ENCODE assay signal across 17 cellular contexts in the genomic region with DNA sequence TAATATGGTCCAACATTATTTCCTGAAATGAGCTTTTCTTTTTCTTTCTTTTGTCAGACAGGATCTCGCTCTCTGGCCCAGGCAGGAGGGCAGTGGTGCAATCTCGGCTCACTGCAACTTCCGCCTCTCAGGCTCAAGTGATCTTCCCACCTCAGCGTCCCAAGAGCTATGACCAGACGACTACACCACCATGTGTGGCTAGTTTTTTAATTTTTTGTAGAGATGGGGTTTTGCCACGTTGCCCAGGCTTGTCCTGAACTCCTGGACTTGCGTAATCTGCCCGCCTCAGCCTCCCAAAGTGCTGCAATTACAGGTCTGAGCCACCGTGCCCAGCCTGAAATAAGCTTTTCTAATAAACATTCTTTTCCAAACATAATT. TPM values are rescaled to one million over a fixed set of nuclear protein-coding genes. Genes with fewer than 3 reads are reported as not detected.
A peak's percentile ranks its signal among the peaks of the same experiment; 100 is the strongest.
DNase-seq lines count a peak whose midpoint lies in the region; ATAC-seq and TF ChIP-seq lines count a peak whose summit lies in the region.
"Had no signal": no experiment of that assay in that cellular context is flagged by ENCODE, and none has a peak within 500 bp of the region (broad histone marks: within the 10 kb centered on the region; RNA-seq: fewer than 3 reads in every experiment).

No MANE protein-coding gene starts in this region.

- H3K4me1 ChIP-seq in endodermal cell (ENCODE audit: control insufficient read depth, insufficient read depth, low read length) (no peaks in the 10 kb centered on the region), osteoblast (ENCODE audit: insufficient read depth, low read length) (peaks cover 26% of the 10 kb centered on the region)

- no peaks in the 10 kb centered on the region for H3K9me3 ChIP-seq in endodermal cell (ENCODE audit: control insufficient read depth, low read length)
- no peaks in the 10 kb centered on the region for H3K9me3 ChIP-seq in osteoblast (ENCODE audit: low read depth, low read length)
- H3K9me3 ChIP-seq: heart right ventricle, upper lobe of left lung had no signal

- 91 to 92% methylated on average over 6 to 9 of the region's 9 CpGs for WGBS in endodermal cell (ENCODE audit: insufficient coverage in 1 of 2, insufficient read length in 1 of 2), 2 experiments

- H3K36me3 ChIP-seq in endodermal cell (ENCODE audit: control insufficient read depth, insufficient read depth, low read length) = peaks cover 51% of the 10 kb centered on the region
- H3K36me3 ChIP-seq in osteoblast (ENCODE audit: insufficient read depth, low read length) = peaks cover 21% of the 10 kb centered on the region

- no peak for ATAC-seq in GM18517 (IDR thresholded peaks at IDR 0.05; ENCODE audit: unreplicated experiment)
- no peak for ATAC-seq in HG03196 (IDR thresholded peaks at IDR 0.05; ENCODE audit: unreplicated experiment)
- ATAC-seq: left colon had no signal

- TF ChIP-seq CTCF in NB4 (IDR thresholded peaks at IDR 0.05; ENCODE audit: low read depth, low read length) (no peak), endodermal cell (conservative IDR thresholded peaks at IDR 0.05) (peak; percentile 29), osteoblast (IDR thresholded peaks at IDR 0.05; ENCODE audit: extremely low read depth, low read depth, low read length) (no peak)

- no peak for TF ChIP-seq POLR2A in NB4 (IDR thresholded peaks at IDR 0.05; ENCODE audit: extremely low read depth, insufficient read length)

- peaks cover 7% of the 10 kb centered on the region for H3K79me2 ChIP-seq in osteoblast (ENCODE audit: insufficient read depth, low read length)

- H3K9ac ChIP-seq in endodermal cell (ENCODE audit: extremely low read depth, low read length, poor library complexity, severe bottlenecking) = no peak overlapping the region

- H3K36me3 Mint-ChIP-seq in endodermal cell (ENCODE audit: low read depth) = peaks cover 59% of the 10 kb centered on the region

- H3K4me2 ChIP-seq in osteoblast (ENCODE audit: insufficient read depth, low read length) = peak overlapping the region; percentile 26

- H3K9me3 Mint-ChIP-seq in endodermal cell = no peaks in the 10 kb centered on the region
- H3K9me3 Mint-ChIP-seq: activated naive CD4-positive, alpha-beta T cell treated with anti-CD3 and anti-CD28 coated beads for 36 hours; CD4-positive, alpha-beta T cell had no signal

- H3K4me3 ChIP-seq in NB4 (ENCODE audit: low read depth, low read length) (no peak overlapping the region), endodermal cell (ENCODE audit: low read length) (no peak overlapping the region), osteoblast (ENCODE audit: insufficient read depth, low read length) (no peak overlapping the region)
- H3K4me3 ChIP-seq: heart right ventricle, upper lobe of left lung had no signal

- no peaks in the 10 kb centered on the region for H4K20me1 ChIP-seq in osteoblast (ENCODE audit: insufficient read depth, low read length)

- H2AFZ ChIP-seq in osteoblast (ENCODE audit: low read length) = no peak overlapping the region

- H3K27me3 Mint-ChIP-seq in endodermal cell (ENCODE audit: insufficient read depth) = no peaks in the 10 kb centered on the region
- H3K27me3 Mint-ChIP-seq: CD4-positive, alpha-beta T cell had no signal

- H3K27ac Mint-ChIP-seq in endodermal cell = peak overlapping the region; percentile 21
- H3K27ac Mint-ChIP-seq: CD4-positive, alpha-beta T cell had no signal

- H3K27ac ChIP-seq in endodermal cell (ENCODE audit: low read depth, low read length) = peak overlapping the region; percentile 42
- H3K27ac ChIP-seq in osteoblast (ENCODE audit: low read depth, low read length) = peak overlapping the region; percentile 44
- H3K27ac ChIP-seq: heart right ventricle, upper lobe of left lung had no signal

- peak; percentile 10 for DNase-seq in H4 (ENCODE audit: low spot score)
- DNase-seq in NB4 (ENCODE audit: low read depth) = peak; percentile 58
- DNase-seq in endodermal cell = no peak
- DNase-seq in osteoblast (ENCODE audit: insufficient read length, low spot score, missing footprints) = no peak
- DNase-seq in GM19240 (ENCODE audit: insufficient read length, low spot score) = no peak
- DNase-seq: activated naive CD4-positive, alpha-beta T cell treated with anti-CD3 and anti-CD28 coated beads for 36 hours; CD4-positive, alpha-beta T cell; central memory CD4-positive, alpha-beta T cell; heart right ventricle; Karpas-422; left colon; NCI-H2107; SIG-M5; stimulated activated CD4-positive, alpha-beta T cell treated with anti-CD3 and anti-CD28 coated beads, Interleukin-4, amount 100 ng/mL, for 24 hours had no signal

- peaks cover 10% of the 10 kb centered on the region for H3K4me1 Mint-ChIP-seq in endodermal cell

- H3K4me3 Mint-ChIP-seq in endodermal cell = no peak overlapping the region
- H3K4me3 Mint-ChIP-seq: activated naive CD4-positive, alpha-beta T cell treated with anti-CD3 and anti-CD28 coated beads for 36 hours; CD4-positive, alpha-beta T cell had no signal

- H3K27me3 ChIP-seq in endodermal cell (ENCODE audit: control insufficient read depth, insufficient read depth, low read length, poor library complexity, severe bottlenecking) = no peaks in the 10 kb centered on the region
- no peaks in the 10 kb centered on the region for H3K27me3 ChIP-seq in osteoblast (ENCODE audit: insufficient read depth, low read length)
- H3K27me3 ChIP-seq: heart right ventricle, upper lobe of left lung had no signal

RNA-seq across cellular contexts. Expression of gene CUL2, which starts 48.6 kb away (rescaled TPM):
- total RNA-seq in H4 (2014; rRNA removed; shearing (Covaris generic)) = 9.4 and 17.3 TPM in 2 replicates
- 10 to 100 TPM; 39.2 to 41.5 TPM for total RNA-seq in endodermal cell
- polyA plus RNA-seq in endodermal cell (2013, experiment 1 of 2) = 41.0 TPM
- polyA plus RNA-seq in endodermal cell (2013, experiment 2 of 2) = 41.6 TPM
- total RNA-seq in osteoblast = 29.0 and 32.7 TPM in 2 replicates

Comparison
In these comparisons a context has a peak if more than half of its experiments do, and no peak if none do; other contexts are left out.
1. DNase-seq: peak in H4 (single experiment) and NB4 (single experiment); none in endodermal cell (single experiment), osteoblast (single experiment) and GM19240 (single experiment).